In the genomic region with DNA sequence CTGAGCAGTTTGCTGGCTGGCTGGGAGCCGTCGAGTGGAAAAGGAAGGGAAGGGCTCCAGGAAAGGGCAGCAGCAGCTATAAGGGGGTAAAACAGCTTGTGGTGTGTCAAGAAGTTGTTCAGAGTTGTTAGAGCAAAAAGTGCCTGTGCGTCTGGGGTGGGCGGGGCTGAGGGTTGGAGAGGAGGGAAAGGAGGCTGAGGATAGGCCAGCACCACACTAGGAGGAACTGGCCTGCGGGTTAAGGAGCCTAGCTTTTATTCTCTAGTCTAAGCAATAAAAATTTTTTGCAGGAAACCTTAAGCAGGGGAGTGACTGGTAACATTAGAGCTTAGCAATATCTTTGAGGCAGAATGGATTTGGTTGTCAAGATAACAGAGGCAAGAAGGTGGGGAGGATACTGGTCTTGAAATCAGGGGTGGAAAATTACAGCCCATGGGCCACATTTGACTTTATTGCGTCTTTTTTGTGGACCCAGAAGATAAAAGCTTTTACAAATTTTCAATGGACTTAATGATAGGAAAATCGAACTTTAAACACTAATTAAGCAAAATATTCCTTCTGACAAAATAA, we compare ENCODE assay signal across 17 cellular contexts.
"Had no signal": no experiment of that assay in that cellular context is flagged by ENCODE, and none has a peak within 500 bp of the region (broad histone marks: within the 10 kb centered on the region; RNA-seq: fewer than 3 reads in every experiment).

No MANE protein-coding gene starts in this region.

- H3K4me1 Mint-ChIP-seq: activated CD8-positive, alpha-beta memory T cell treated with anti-CD3 and anti-CD28 coated beads, Interleukin-2, amount 10 ng/mL, durations not matched to agents 7 days and 5 days; neural crest cell had no signal

- H2AFZ ChIP-seq: parathyroid adenoma had no signal

- H3K4me3 Mint-ChIP-seq: activated CD8-positive, alpha-beta memory T cell treated with anti-CD3 and anti-CD28 coated beads, Interleukin-2, amount 10 ng/mL, durations not matched to agents 7 days and 5 days; activated T-cell treated with anti-CD3 and anti-CD28 coated beads, Interleukin-2, amount 50 U/mL, for 4 hours; dendritic cell treated with granulocyte-macrophage colony-stimulating factor and Interleukin-4, amounts not matched to agents 40 ng/mL and 50 ng/mL, for 4 days; neural crest cell; stimulated activated naive CD8-positive, alpha-beta T cell treated with anti-CD3 and anti-CD28 coated beads, Interleukin-15, Interleukin-2, amounts not matched to agents 100 ng/mL and 50 ng/mL, for 24 hours; T-helper 1 cell treated with Interleukin-12 subunit alpha and Interleukin-12 subunit beta and Interleukin-4 antibody, amounts not matched to agents 30 μg/mL and 1 μg/mL, for 36 hours had no signal

- DNase-seq: activated CD4-positive, alpha-beta T cell treated with anti-CD3 and anti-CD28 coated beads for 1 hour; activated CD4-positive, alpha-beta T cell treated with anti-CD3 and anti-CD28 coated beads, Interleukin-2, amount 50 U/mL, for 48 hours; activated CD8-positive, alpha-beta memory T cell treated with anti-CD3 and anti-CD28 coated beads, Interleukin-2, amount 10 ng/mL, durations not matched to agents 7 days and 5 days; activated effector memory CD4-positive, alpha-beta T cell treated with anti-CD3 and anti-CD28 coated beads, Interleukin-2, amount 50 U/mL, for 16 hours; activated T-cell treated with anti-CD3 and anti-CD28 coated beads, Interleukin-2, amount 50 U/mL, for 4 hours; cerebellar nuclear complex; left ventricle myocardium inferior; retina; stimulated activated CD4-positive, alpha-beta T cell treated with anti-CD3 and anti-CD28 coated beads, Interleukin-15, amount 100 ng/mL, for 24 hours; stimulated activated CD4-positive, alpha-beta T cell treated with anti-CD3 and anti-CD28 coated beads, Interleukin-4, amount 100 ng/mL, for 24 hours had no signal

- H3K9me3 Mint-ChIP-seq: activated naive CD4-positive, alpha-beta T cell treated with anti-CD3 and anti-CD28 coated beads, Interleukin-2, amount 50 U/mL, for 72 hours; activated T-cell treated with anti-CD3 and anti-CD28 coated beads, Interleukin-2, amount 50 U/mL, for 4 hours; neural crest cell; stimulated activated naive CD8-positive, alpha-beta T cell treated with anti-CD3 and anti-CD28 coated beads, Interleukin-15, Interleukin-2, amounts not matched to agents 100 ng/mL and 50 ng/mL, for 24 hours; T-helper 1 cell treated with Interleukin-12 subunit alpha and Interleukin-12 subunit beta and Interleukin-4 antibody, amounts not matched to agents 30 μg/mL and 1 μg/mL, for 36 hours had no signal

- H3K4me1 ChIP-seq: left ventricle myocardium inferior, parathyroid adenoma had no signal

- H3K27ac Mint-ChIP-seq: activated CD8-positive, alpha-beta memory T cell treated with anti-CD3 and anti-CD28 coated beads, Interleukin-2, amount 10 ng/mL, durations not matched to agents 7 days and 5 days; activated naive CD4-positive, alpha-beta T cell treated with anti-CD3 and anti-CD28 coated beads, Interleukin-2, amount 50 U/mL, for 72 hours; dendritic cell treated with granulocyte-macrophage colony-stimulating factor and Interleukin-4, amounts not matched to agents 40 ng/mL and 50 ng/mL, for 4 days; stimulated activated naive CD8-positive, alpha-beta T cell treated with anti-CD3 and anti-CD28 coated beads, Interleukin-15, Interleukin-2, amounts not matched to agents 100 ng/mL and 50 ng/mL, for 24 hours; T-helper 1 cell treated with Interleukin-12 subunit alpha and Interleukin-12 subunit beta and Interleukin-4 antibody, amounts not matched to agents 30 μg/mL and 1 μg/mL, for 36 hours had no signal

- H3K9me3 ChIP-seq: left ventricle myocardium inferior had no signal

- H3K36me3 ChIP-seq: left ventricle myocardium inferior had no signal

- H3K27me3 Mint-ChIP-seq: dendritic cell treated with granulocyte-macrophage colony-stimulating factor and Interleukin-4, amounts not matched to agents 40 ng/mL and 50 ng/mL, for 4 days; stimulated activated naive CD8-positive, alpha-beta T cell treated with anti-CD3 and anti-CD28 coated beads, Interleukin-15, Interleukin-2, amounts not matched to agents 100 ng/mL and 50 ng/mL, for 24 hours had no signal

- H3K27ac ChIP-seq: left ventricle myocardium inferior, parathyroid adenoma had no signal

- H3K9ac ChIP-seq: parathyroid adenoma had no signal

- H3K4me3 ChIP-seq: left ventricle myocardium inferior had no signal

- H3K79me2 ChIP-seq: parathyroid adenoma had no signal

- H3K36me3 Mint-ChIP-seq: activated CD8-positive, alpha-beta memory T cell treated with anti-CD3 and anti-CD28 coated beads, Interleukin-2, amount 10 ng/mL, durations not matched to agents 7 days and 5 days; activated naive CD4-positive, alpha-beta T cell treated with anti-CD3 and anti-CD28 coated beads, Interleukin-2, amount 50 U/mL, for 72 hours had no signal

- ATAC-seq: activated CD8-positive, alpha-beta memory T cell treated with anti-CD3 and anti-CD28 coated beads, Interleukin-2, amount 10 ng/mL, durations not matched to agents 7 days and 5 days; activated naive CD4-positive, alpha-beta T cell treated with anti-CD3 and anti-CD28 coated beads, Interleukin-2, amount 50 U/mL, for 72 hours; activated T-cell treated with anti-CD3 and anti-CD28 coated beads, Interleukin-2, amount 50 U/mL, for 4 hours; esophagus mucosa had no signal
